Comparison of ENCODE assay signal across 10 cellular contexts in genomic region chr1:39128959-39129358, GRCh38.
DNase-seq lines count a peak whose midpoint lies in the region; ATAC-seq and TF ChIP-seq lines count a peak whose summit lies in the region.
"Had no signal": no experiment of that assay in that cellular context is flagged by ENCODE, and none has a peak within 500 bp of the region (broad histone marks: within the 10 kb centered on the region; RNA-seq: fewer than 3 reads in every experiment).

No MANE protein-coding gene starts in this region.

- H3K4me3 ChIP-seq in GM23338 (no peak overlapping the region), esophagus muscularis mucosa (no peak overlapping the region), prostate gland (no peak overlapping the region)

- H3K36me3 ChIP-seq in GM23338 (ENCODE audit: insufficient read depth), result no peaks in the 10 kb centered on the region
- H3K36me3 ChIP-seq in esophagus muscularis mucosa, result peaks cover 0 to 17% (median 2%) of the 10 kb centered on the region in 4 donors
- no peaks in the 10 kb centered on the region for H3K36me3 ChIP-seq in prostate gland

- H3K79me2 ChIP-seq in GM23338 (replicated peaks; ENCODE audit: insufficient read depth), result peaks cover 83% of the 10 kb centered on the region

- no peak overlapping the region for H2AFZ ChIP-seq in GM23338

- H3K27me3 ChIP-seq in GM23338 (ENCODE audit: insufficient read depth) (no peaks in the 10 kb centered on the region), esophagus muscularis mucosa (no peaks in the 10 kb centered on the region), prostate gland (replicated peaks; ENCODE audit: insufficient read depth) (no peaks in the 10 kb centered on the region)

- H3K4me1 ChIP-seq in GM23338 (ENCODE audit: insufficient read depth), result peaks cover 53% of the 10 kb centered on the region
- H3K4me1 ChIP-seq in esophagus muscularis mucosa, result peaks cover 62 to 80% (median 75%) of the 10 kb centered on the region in 4 donors
- H3K4me1 ChIP-seq in prostate gland (replicated peaks), result peaks cover 23% of the 10 kb centered on the region

- H3K36me3 Mint-ChIP-seq in GM23338 (ENCODE audit: low read depth) (peaks cover 18% of the 10 kb centered on the region), T-helper 17 cell (ENCODE audit: low read depth) (no peaks in the 10 kb centered on the region)

- no peaks in the 10 kb centered on the region for H3F3A ChIP-seq in GM23338 (replicated peaks; ENCODE audit: low read depth)

- H3K4me2 ChIP-seq in GM23338, result peak overlapping the region; percentile 74; the same call in 1 of the 2 replicates

- intact Hi-C loops in esophagus muscularis mucosa (cut with DNase I) (no loop called here), prostate gland (cut with DNase I) (no loop called here)

- DNase-seq in GM23338 (ENCODE audit: low spot score) (no peak), NCI-H510A (lab: John Stamatoyannopoulos, UW) (peak; percentile 99), esophagus muscularis mucosa (ENCODE audit: extremely low spot score) (no peak), prostate gland (ENCODE audit: low spot score) (peak; percentile 93), T-helper 17 cell (no peak), 8988T (no peak)
- DNase-seq: effector CD8-positive, alpha-beta T cell had no signal

- WGBS in esophagus muscularis mucosa, result 80% methylated on average over 2 of the region's 2 CpGs
- WGBS in prostate gland, result 50% methylated on average over 2 of the region's 2 CpGs

- ATAC-seq in GM23338 (no peak), T-helper 17 cell (no peak), HG03095 (IDR thresholded peaks at IDR 0.05; ENCODE audit: unreplicated experiment) (no peak), HG02610 (IDR thresholded peaks at IDR 0.05; ENCODE audit: unreplicated experiment) (no peak)

- H3K27me3 Mint-ChIP-seq in GM23338 (ENCODE audit: insufficient read depth, low read depth, poor library complexity) (peaks cover 14% of the 10 kb centered on the region), T-helper 17 cell (no peaks in the 10 kb centered on the region)
- H3K27me3 Mint-ChIP-seq: activated naive CD4-positive, alpha-beta T cell treated with anti-CD3 and anti-CD28 coated beads, Interleukin-2, amount 50 U/mL, for 24 hours had no signal

- H3K27ac ChIP-seq in GM23338 (ENCODE audit: low read depth) (peak overlapping the region; percentile 57; the same call in 1 of the 2 replicates), esophagus muscularis mucosa (replicated peaks in 1 of 4) (peak overlapping the region; percentile 59 to 69 (median 62)), prostate gland (peak overlapping the region; percentile 67 to 68)

- peaks cover 48% of the 10 kb centered on the region for H3K4me1 Mint-ChIP-seq in GM23338
- peaks cover 6% of the 10 kb centered on the region for H3K4me1 Mint-ChIP-seq in T-helper 17 cell

- TF ChIP-seq CTCF in GM23338 (conservative IDR thresholded peaks at IDR 0.05; ENCODE audit: low read depth in 2 of 2), result no peak
- TF ChIP-seq CTCF in esophagus muscularis mucosa (IDR thresholded peaks at IDR 0.05), result no peak
- TF ChIP-seq CTCF in prostate gland (IDR thresholded peaks at IDR 0.05), result no peak

- H3K9me3 Mint-ChIP-seq in GM23338, result no peaks in the 10 kb centered on the region
- H3K9me3 Mint-ChIP-seq: activated naive CD4-positive, alpha-beta T cell treated with anti-CD3 and anti-CD28 coated beads, Interleukin-2, amount 50 U/mL, for 24 hours had no signal

- H3K9me2 ChIP-seq in GM23338 (ENCODE audit: insufficient read depth), result no peaks in the 10 kb centered on the region

- H3K4me3 Mint-ChIP-seq in GM23338, result no peak overlapping the region
- H3K4me3 Mint-ChIP-seq in T-helper 17 cell, result no peak overlapping the region
- H3K4me3 Mint-ChIP-seq: activated naive CD4-positive, alpha-beta T cell treated with anti-CD3 and anti-CD28 coated beads, Interleukin-2, amount 50 U/mL, for 24 hours had no signal

- no peak for TF ChIP-seq EP300 in esophagus muscularis mucosa (IDR thresholded peaks at IDR 0.05)

- H4K20me1 ChIP-seq in GM23338 (replicated peaks; ENCODE audit: insufficient read depth), result peaks cover 12% of the 10 kb centered on the region

- H3K27ac Mint-ChIP-seq in GM23338 (peak overlapping the region; percentile 10), T-helper 17 cell (no peak overlapping the region)
- H3K27ac Mint-ChIP-seq: activated naive CD4-positive, alpha-beta T cell treated with anti-CD3 and anti-CD28 coated beads, Interleukin-2, amount 50 U/mL, for 24 hours had no signal

- H3K9me3 ChIP-seq in esophagus muscularis mucosa (no peaks in the 10 kb centered on the region), prostate gland (no peaks in the 10 kb centered on the region), T-helper 17 cell (ENCODE audit: control insufficient read depth, low read length, poor library complexity, severe bottlenecking) (no peaks in the 10 kb centered on the region)

- no peak for TF ChIP-seq POLR2A in esophagus muscularis mucosa (IDR thresholded peaks at IDR 0.05; ENCODE audit: low read depth)
- TF ChIP-seq POLR2A in prostate gland (IDR thresholded peaks at IDR 0.05), result no peak

TF ChIP-seq in GM23338, 12 proteins besides CTCF, POLR2A, EP300 and RAD21 (continues in another document):
- TF ChIP-seq JUNB (IDR thresholded peaks at IDR 0.05; ENCODE audit: unreplicated experiment) (no peak), ETS1 (IDR thresholded peaks at IDR 0.05) (no peak), EZH2phosphoT487 (IDR thresholded peaks at IDR 0.05; ENCODE audit: unreplicated experiment) (no peak), ZNF331 (CRISPR knock-in tag; IDR thresholded peaks at IDR 0.05; ENCODE audit: low read depth) (no peak), EZH2 (IDR thresholded peaks at IDR 0.05; ENCODE audit: low read depth, unreplicated experiment) (no peak), NANOG (IDR thresholded peaks at IDR 0.05; ENCODE audit: borderline replicate concordance) (no peak)
- TF ChIP-seq, protein P1, sequence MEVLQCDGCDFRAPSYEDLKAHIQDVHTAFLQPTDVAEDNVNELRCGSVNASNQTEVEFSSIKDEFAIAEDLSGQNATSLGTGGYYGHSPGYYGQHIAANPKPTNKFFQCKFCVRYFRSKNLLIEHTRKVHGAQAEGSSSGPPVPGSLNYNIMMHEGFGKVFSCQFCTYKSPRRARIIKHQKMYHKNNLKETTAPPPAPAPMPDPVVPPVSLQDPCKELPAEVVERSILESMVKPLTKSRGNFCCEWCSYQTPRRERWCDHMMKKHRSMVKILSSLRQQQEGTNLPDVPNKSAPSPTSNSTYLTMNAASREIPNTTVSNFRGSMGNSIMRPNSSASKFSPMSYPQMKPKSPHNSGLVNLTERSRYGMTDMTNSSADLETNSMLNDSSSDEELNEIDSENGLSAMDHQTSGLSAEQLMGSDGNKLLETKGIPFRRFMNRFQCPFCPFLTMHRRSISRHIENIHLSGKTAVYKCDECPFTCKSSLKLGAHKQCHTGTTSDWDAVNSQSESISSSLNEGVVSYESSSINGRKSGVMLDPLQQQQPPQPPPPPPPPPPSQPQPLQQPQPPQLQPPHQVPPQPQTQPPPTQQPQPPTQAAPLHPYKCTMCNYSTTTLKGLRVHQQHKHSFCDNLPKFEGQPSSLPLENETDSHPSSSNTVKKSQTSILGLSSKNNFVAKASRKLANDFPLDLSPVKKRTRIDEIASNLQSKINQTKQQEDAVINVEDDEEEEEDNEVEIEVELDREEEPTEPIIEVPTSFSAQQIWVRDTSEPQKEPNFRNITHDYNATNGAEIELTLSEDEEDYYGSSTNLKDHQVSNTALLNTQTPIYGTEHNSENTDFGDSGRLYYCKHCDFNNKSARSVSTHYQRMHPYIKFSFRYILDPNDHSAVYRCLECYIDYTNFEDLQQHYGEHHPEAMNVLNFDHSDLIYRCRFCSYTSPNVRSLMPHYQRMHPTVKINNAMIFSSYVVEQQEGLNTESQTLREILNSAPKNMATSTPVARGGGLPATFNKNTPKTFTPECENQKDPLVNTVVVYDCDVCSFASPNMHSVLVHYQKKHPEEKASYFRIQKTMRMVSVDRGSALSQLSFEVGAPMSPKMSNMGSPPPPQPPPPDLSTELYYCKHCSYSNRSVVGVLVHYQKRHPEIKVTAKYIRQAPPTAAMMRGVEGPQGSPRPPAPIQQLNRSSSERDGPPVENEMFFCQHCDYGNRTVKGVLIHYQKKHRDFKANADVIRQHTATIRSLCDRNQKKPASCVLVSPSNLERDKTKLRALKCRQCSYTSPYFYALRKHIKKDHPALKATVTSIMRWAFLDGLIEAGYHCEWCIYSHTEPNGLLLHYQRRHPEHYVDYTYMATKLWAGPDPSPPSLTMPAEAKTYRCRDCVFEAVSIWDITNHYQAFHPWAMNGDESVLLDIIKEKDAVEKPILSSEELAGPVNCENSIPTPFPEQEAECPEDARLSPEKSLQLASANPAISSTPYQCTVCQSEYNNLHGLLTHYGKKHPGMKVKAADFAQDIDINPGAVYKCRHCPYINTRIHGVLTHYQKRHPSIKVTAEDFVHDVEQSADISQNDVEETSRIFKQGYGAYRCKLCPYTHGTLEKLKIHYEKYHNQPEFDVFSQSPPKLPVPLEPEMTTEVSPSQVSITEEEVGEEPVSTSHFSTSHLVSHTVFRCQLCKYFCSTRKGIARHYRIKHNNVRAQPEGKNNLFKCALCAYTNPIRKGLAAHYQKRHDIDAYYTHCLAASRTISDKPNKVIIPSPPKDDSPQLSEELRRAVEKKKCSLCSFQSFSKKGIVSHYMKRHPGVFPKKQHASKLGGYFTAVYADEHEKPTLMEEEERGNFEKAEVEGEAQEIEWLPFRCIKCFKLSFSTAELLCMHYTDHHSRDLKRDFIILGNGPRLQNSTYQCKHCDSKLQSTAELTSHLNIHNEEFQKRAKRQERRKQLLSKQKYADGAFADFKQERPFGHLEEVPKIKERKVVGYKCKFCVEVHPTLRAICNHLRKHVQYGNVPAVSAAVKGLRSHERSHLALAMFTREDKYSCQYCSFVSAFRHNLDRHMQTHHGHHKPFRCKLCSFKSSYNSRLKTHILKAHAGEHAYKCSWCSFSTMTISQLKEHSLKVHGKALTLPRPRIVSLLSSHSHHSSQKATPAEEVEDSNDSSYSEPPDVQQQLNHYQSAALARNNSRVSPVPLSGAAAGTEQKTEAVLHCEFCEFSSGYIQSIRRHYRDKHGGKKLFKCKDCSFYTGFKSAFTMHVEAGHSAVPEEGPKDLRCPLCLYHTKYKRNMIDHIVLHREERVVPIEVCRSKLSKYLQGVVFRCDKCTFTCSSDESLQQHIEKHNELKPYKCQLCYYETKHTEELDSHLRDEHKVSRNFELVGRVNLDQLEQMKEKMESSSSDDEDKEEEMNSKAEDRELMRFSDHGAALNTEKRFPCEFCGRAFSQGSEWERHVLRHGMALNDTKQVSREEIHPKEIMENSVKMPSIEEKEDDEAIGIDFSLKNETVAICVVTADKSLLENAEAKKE (CRISPR knock-in tag; IDR thresholded peaks at IDR 0.05), result no peak

Comparison
In these comparisons a context has a peak if more than half of its experiments do, and no peak if none do; other contexts are left out.
1. DNase-seq: peak in NCI-H510A (single experiment) and prostate gland (single experiment); none in GM23338 (single experiment), esophagus muscularis mucosa (single experiment), T-helper 17 cell (0 of 3) and 8988T (single experiment).
2. Peak in every context shown above with its lines, with median percentiles within 50 percentile points of each other: H3K27ac ChIP-seq.